In genomic region chr11:62336949-62337681, GRCh38 we compare ENCODE assay signal across 8 cellular contexts. TPM values are rescaled to one million over a fixed set of nuclear protein-coding genes. Genes with fewer than 3 reads are reported as not detected.
A peak's percentile ranks its signal among the peaks of the same experiment; 100 is the strongest.
DNase-seq lines count a peak whose midpoint lies in the region; ATAC-seq and TF ChIP-seq lines count a peak whose summit lies in the region.

ASRGL1 (plus strand) TSS chr11:62337448; CDS start chr11:62337978, 530 bp downstream.

- H3K27me3 ChIP-seq in neural cell (ENCODE audit: insufficient read depth, low read depth, low read length): no peaks in the 10 kb centered on the region

- no peak for ATAC-seq in GM19467 (IDR thresholded peaks at IDR 0.05; ENCODE audit: unreplicated experiment)

- peak within 1 kb of the TSS; percentile 51 for H3K4me2 ChIP-seq in neural cell (ENCODE audit: low read length)

- TF ChIP-seq CTCF in GM13976 (IDR thresholded peaks at IDR 0.05; ENCODE audit: borderline replicate concordance, control extremely low read depth, extremely low read depth, insufficient read depth, missing control alignments) (no peak), RWPE1 (conservative IDR thresholded peaks at IDR 0.05; ENCODE audit: low read depth) (no peak), foreskin fibroblast (IDR thresholded peaks at IDR 0.05; ENCODE audit: low read depth, low read length) (no peak), neural cell (IDR thresholded peaks at IDR 0.05; ENCODE audit: poor library complexity, severe bottlenecking) (no peak)

- H2AFZ ChIP-seq in neural cell (ENCODE audit: low read depth, low read length): peak within 1 kb of the TSS; percentile 93

- no peak for TF ChIP-seq EP300 in neural cell (conservative IDR thresholded peaks at IDR 0.05; ENCODE audit: poor library complexity, severe bottlenecking)

- H3K36me3 Mint-ChIP-seq in stimulated activated naive CD8-positive, alpha-beta T cell treated with anti-CD3 and anti-CD28 coated beads, Interleukin-15, Interleukin-2, amounts not matched to agents 100 ng/mL and 50 ng/mL, for 24 hours (ENCODE audit: low read depth): no peaks in the 10 kb centered on the region

- no peaks in the 10 kb centered on the region for H3K79me2 ChIP-seq in neural cell (replicated peaks; ENCODE audit: insufficient read depth, low read length)

- peak within 1 kb of the TSS; percentile 68 for H3K27ac Mint-ChIP-seq in stimulated activated naive CD8-positive, alpha-beta T cell treated with anti-CD3 and anti-CD28 coated beads, Interleukin-15, Interleukin-2, amounts not matched to agents 100 ng/mL and 50 ng/mL, for 24 hours

- peak; percentile 83 for DNase-seq in GM13976 (ENCODE audit: low spot score)
- peak; percentile 34 for DNase-seq in Jurkat, Clone E6-1 (ENCODE audit: low read depth, low spot score)
- DNase-seq in RWPE1 (ENCODE audit: low spot score): peak; percentile 67
- peak; percentile 69 for DNase-seq in activated gamma-delta T cell (lab: John Stamatoyannopoulos, UW)
- peak; percentile 24 to 77 for DNase-seq in foreskin fibroblast

- H3K9me2 ChIP-seq in neural cell (ENCODE audit: insufficient read depth, low read length): no peaks in the 10 kb centered on the region

- H3K4me1 Mint-ChIP-seq in stimulated activated naive CD8-positive, alpha-beta T cell treated with anti-CD3 and anti-CD28 coated beads, Interleukin-15, Interleukin-2, amounts not matched to agents 100 ng/mL and 50 ng/mL, for 24 hours (ENCODE audit: low read depth): peaks cover 18% of the 10 kb centered on the region

- peaks cover 6% of the 10 kb centered on the region for H3K36me3 ChIP-seq in neural cell (ENCODE audit: insufficient read depth, low read length)

- POLR2A ChIA-PET in RWPE1 (lab: Yijun Ruan, JAX; ENCODE audit: low non-redundant PET): no interaction called here

- H3K27ac ChIP-seq in RWPE1 (no peak within 1 kb of the TSS), neural cell (ENCODE audit: low read length) (peak within 1 kb of the TSS; percentile 76)

- peaks cover 21% of the 10 kb centered on the region for H3K27me3 Mint-ChIP-seq in stimulated activated naive CD8-positive, alpha-beta T cell treated with anti-CD3 and anti-CD28 coated beads, Interleukin-15, Interleukin-2, amounts not matched to agents 100 ng/mL and 50 ng/mL, for 24 hours

- H4K20me1 ChIP-seq in neural cell (ENCODE audit: insufficient read depth): no peaks in the 10 kb centered on the region

- no peak for TF ChIP-seq RAD21 in neural cell (conservative IDR thresholded peaks at IDR 0.05)

- in situ Hi-C loops in GM13976 (cut with MboI; ENCODE audit: low sequenced_read_pairs, unreplicated experiment): no loop called here

- no peaks in the 10 kb centered on the region for H3F3A ChIP-seq in neural cell (ENCODE audit: insufficient read depth, low read length, poor library complexity, severe bottlenecking)

- CTCF ChIA-PET in RWPE1 (lab: Yijun Ruan, JAX): interaction anchor here (0.6 to 0.8 kb wide), 3 partner anchors 30 to 362 kb away, joined by 3 read pairs; no protein-coding TSS in a partner anchor

- no peaks in the 10 kb centered on the region for H3K9me3 ChIP-seq in neural cell (ENCODE audit: low read length)

- peak within 1 kb of the TSS; percentile 63 for H3K4me3 ChIP-seq in Jurkat, Clone E6-1 (ENCODE audit: low read length)
- H3K4me3 ChIP-seq in foreskin fibroblast (ENCODE audit: low read depth in 1 of 2, low read length in 2 of 2) (peak within 1 kb of the TSS; percentile 53 to 61), neural cell (ENCODE audit: low read length) (peak within 1 kb of the TSS; percentile 82)

- H3K4me3 Mint-ChIP-seq in stimulated activated naive CD8-positive, alpha-beta T cell treated with anti-CD3 and anti-CD28 coated beads, Interleukin-15, Interleukin-2, amounts not matched to agents 100 ng/mL and 50 ng/mL, for 24 hours: peak within 1 kb of the TSS; percentile 82

- peak within 1 kb of the TSS; percentile 85 for H3K9ac ChIP-seq in neural cell (ENCODE audit: low read length)

- no peaks in the 10 kb centered on the region for H3K9me3 Mint-ChIP-seq in stimulated activated naive CD8-positive, alpha-beta T cell treated with anti-CD3 and anti-CD28 coated beads, Interleukin-15, Interleukin-2, amounts not matched to agents 100 ng/mL and 50 ng/mL, for 24 hours

TF ChIP-seq in neural cell, 6 proteins besides CTCF, POLR2A, EP300 and RAD21:
- TF ChIP-seq SMC3 (conservative IDR thresholded peaks at IDR 0.05; ENCODE audit: poor library complexity): no peak
- TF ChIP-seq TAF1 (IDR thresholded peaks at IDR 0.05; ENCODE audit: low read depth): no peak
- TF ChIP-seq EZH2 (IDR thresholded peaks at IDR 0.05; ENCODE audit: borderline replicate concordance, insufficient read depth, low read length, poor library complexity, severe bottlenecking): no peak
- TF ChIP-seq POLR2AphosphoS5 (IDR thresholded peaks at IDR 0.05): peak; percentile 84
- TF ChIP-seq, protein P1, sequence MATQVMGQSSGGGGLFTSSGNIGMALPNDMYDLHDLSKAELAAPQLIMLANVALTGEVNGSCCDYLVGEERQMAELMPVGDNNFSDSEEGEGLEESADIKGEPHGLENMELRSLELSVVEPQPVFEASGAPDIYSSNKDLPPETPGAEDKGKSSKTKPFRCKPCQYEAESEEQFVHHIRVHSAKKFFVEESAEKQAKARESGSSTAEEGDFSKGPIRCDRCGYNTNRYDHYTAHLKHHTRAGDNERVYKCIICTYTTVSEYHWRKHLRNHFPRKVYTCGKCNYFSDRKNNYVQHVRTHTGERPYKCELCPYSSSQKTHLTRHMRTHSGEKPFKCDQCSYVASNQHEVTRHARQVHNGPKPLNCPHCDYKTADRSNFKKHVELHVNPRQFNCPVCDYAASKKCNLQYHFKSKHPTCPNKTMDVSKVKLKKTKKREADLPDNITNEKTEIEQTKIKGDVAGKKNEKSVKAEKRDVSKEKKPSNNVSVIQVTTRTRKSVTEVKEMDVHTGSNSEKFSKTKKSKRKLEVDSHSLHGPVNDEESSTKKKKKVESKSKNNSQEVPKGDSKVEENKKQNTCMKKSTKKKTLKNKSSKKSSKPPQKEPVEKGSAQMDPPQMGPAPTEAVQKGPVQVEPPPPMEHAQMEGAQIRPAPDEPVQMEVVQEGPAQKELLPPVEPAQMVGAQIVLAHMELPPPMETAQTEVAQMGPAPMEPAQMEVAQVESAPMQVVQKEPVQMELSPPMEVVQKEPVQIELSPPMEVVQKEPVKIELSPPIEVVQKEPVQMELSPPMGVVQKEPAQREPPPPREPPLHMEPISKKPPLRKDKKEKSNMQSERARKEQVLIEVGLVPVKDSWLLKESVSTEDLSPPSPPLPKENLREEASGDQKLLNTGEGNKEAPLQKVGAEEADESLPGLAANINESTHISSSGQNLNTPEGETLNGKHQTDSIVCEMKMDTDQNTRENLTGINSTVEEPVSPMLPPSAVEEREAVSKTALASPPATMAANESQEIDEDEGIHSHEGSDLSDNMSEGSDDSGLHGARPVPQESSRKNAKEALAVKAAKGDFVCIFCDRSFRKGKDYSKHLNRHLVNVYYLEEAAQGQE (IDR thresholded peaks at IDR 0.05; ENCODE audit: borderline replicate concordance): peak; percentile 20
- TF ChIP-seq MXI1 (conservative IDR thresholded peaks at IDR 0.05; ENCODE audit: poor library complexity, severe bottlenecking): no peak

RNA-seq across cellular contexts. Expression of gene ASRGL1, which starts in this region (rescaled TPM):
- polyA plus RNA-seq in Jurkat, Clone E6-1 (2012; ENCODE audit: insufficient read depth, insufficient read length): 57.0 TPM
- 129 and 141 TPM in 2 replicates for polyA plus RNA-seq in neural cell
- 67.4 and 76.3 TPM in 2 replicates for polyA minus RNA-seq in neural cell
